ENCODE assay signal across 26 cellular contexts in the genomic region with DNA sequence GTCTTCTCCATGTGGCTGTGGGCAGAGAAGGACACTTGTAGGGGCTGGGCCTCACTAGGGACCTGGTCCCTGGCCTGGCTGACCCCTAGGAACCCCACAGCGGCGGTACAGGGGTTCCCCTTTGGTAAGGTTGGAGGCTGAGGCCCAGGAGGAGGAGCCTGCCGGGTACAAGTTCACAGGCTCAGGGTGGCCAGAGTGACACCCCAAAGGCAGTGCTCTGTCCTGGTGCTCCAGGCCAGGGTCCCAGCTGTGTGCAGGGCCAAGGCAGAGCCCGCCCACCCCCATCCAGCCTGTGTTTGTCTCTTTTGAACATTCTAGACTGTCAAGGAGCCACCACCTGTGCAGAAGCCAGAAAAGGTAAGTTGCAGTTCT. TPM values are rescaled to one million over a fixed set of nuclear protein-coding genes. Genes with fewer than 3 reads are reported as not detected.
DNase-seq lines count a peak whose midpoint lies in the region; ATAC-seq and TF ChIP-seq lines count a peak whose summit lies in the region.
"Had no signal": no experiment of that assay in that cellular context is flagged by ENCODE, and none has a peak within 500 bp of the region (broad histone marks: within the 10 kb centered on the region; RNA-seq: fewer than 3 reads in every experiment).

No MANE protein-coding gene starts in this region.

- no peak for TF ChIP-seq POLR2A in stomach (IDR thresholded peaks at IDR 0.05)

- intact Hi-C loops in stomach (cut with DNase I; ENCODE audit: low total_unique reads): no loop called here

- TF ChIP-seq EP300 in stomach (IDR thresholded peaks at IDR 0.05): no peak

- no peaks in the 10 kb centered on the region for H3K27me3 ChIP-seq in stomach
- H3K27me3 ChIP-seq: BE2C had no signal

- TF ChIP-seq CTCF in coronary artery (IDR thresholded peaks at IDR 0.05) (no peak), stomach (IDR thresholded peaks at IDR 0.05) (no peak)

- no peaks in the 10 kb centered on the region for H3K4me1 ChIP-seq in stomach
- H3K4me1 ChIP-seq: BE2C had no signal

- H3K4me3 ChIP-seq in coronary artery (no peak overlapping the region), stomach (no peak overlapping the region)
- H3K4me3 ChIP-seq: SK-N-MC had no signal

- H3K27ac ChIP-seq in coronary artery: no peak overlapping the region
- no peak overlapping the region for H3K27ac ChIP-seq in stomach
- H3K27ac ChIP-seq: 22Rv1, KMS-11, RWPE1, SK-N-MC had no signal

- WGBS in stomach, 5 donors: 89 to 96% (median 96%) methylated on average over 4 of the region's 4 CpGs

- ATAC-seq in activated CD4-positive, CD25-positive, alpha-beta regulatory T cell treated with anti-CD3 and anti-CD28 coated beads, Interleukin-2, amount 50 U/mL, for 24 hours: no peak
- ATAC-seq in GM21737 (IDR thresholded peaks at IDR 0.05; ENCODE audit: unreplicated experiment): no peak
- ATAC-seq in HG02759 (IDR thresholded peaks at IDR 0.05; ENCODE audit: unreplicated experiment): no peak

- DNase-seq in activated CD4-positive, CD25-positive, alpha-beta regulatory T cell treated with anti-CD3 and anti-CD28 coated beads, Interleukin-2, amount 50 U/mL, for 72 hours: peak; percentile 22
- DNase-seq in coronary artery (ENCODE audit: low spot score): peak; percentile 64
- peak; percentile 72 for DNase-seq in mesenteric fat pad (ENCODE audit: low spot score)
- DNase-seq in stomach: peak; percentile 20
- DNase-seq in hypothalamus (lab: John Stamatoyannopoulos, UW): no peak
- DNase-seq: ACHN; BE2C; Calu3; CD8-positive, alpha-beta memory T cell; DMS79 treated with DMSO at 0.1 percent for 48 hours; GF-D8; H7; MM.1S; NCI-H2029; NCI-H446 treated with DMSO at 0.1 percent for 48 hours; NCI-H69; SIG-M5 had no signal

- no peaks in the 10 kb centered on the region for H3K36me3 ChIP-seq in stomach
- H3K36me3 ChIP-seq: BE2C had no signal

- H3K9me3 ChIP-seq in stomach: no peaks in the 10 kb centered on the region
- H3K9me3 ChIP-seq: BE2C had no signal

RNA-seq across cellular contexts. Expression of a gene that starts 23.3 kb away (rescaled TPM):
- total RNA-seq in mesenteric fat pad (not detected), stomach (not detected)
- not detected for polyA plus RNA-seq in stomach
- total RNA-seq: Calu3; CD8-positive, alpha-beta memory T cell; H7 had no signal
- polyA plus RNA-seq: CD14-positive monocyte; CD8-positive, alpha-beta memory T cell; IgD-negative memory B cell had no signal

Comparison
In these comparisons a context has a peak if more than half of its experiments do, and no peak if none do; other contexts are left out.
1. DNase-seq: peak in activated CD4-positive, CD25-positive, alpha-beta regulatory T cell treated with anti-CD3 and anti-CD28 coated beads, Interleukin-2, amount 50 U/mL, for 72 hours (single experiment), coronary artery (single experiment), mesenteric fat pad (single experiment) and stomach (single experiment); none in hypothalamus (0 of 51).